ENCODE assay signal across 1 cellular context in genomic region chr18:245282-245847, GRCh38.
TF ChIP-seq lines count a peak whose summit lies in the region.

No MANE protein-coding gene starts in this region.

TF ChIP-seq in GM23338, 12 proteins besides CTCF, POLR2A, EP300 and RAD21 (continued from another document):
- TF ChIP-seq ZNF462 (CRISPR knock-in tag; IDR thresholded peaks at IDR 0.05) (no peak), EZH2phosphoT487 (IDR thresholded peaks at IDR 0.05; ENCODE audit: unreplicated experiment) (no peak)
